ENCODE assay signal across 1 cellular context in the genomic region with DNA sequence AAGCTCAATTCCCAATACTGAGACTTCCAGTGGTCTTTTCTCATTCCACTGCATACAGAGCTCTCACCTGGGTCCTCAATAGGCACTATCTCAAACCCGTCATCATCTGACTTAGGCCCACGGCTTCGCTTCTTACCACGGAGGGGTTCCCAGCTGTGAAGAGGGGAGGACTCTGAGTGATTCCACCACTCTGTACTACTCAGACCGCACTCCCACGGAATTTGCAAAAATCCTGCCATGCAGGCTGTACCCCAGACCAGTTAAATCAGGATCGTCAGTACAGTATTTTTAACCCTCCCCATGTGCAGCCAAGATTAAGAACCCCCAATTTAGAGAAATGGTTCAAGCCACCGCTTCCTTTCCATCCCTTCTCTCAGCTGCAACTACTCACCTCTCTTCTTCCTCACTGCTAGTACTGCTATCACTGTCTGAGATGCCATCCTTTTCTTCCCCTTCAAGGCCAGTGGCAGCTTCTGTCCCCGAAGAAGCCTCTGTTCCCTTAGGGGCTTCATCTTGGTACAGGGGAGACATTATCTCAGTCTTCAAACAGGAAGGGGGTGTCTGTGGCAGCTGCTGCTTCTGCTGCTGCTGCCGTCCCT.
TF ChIP-seq lines count a peak whose summit lies in the region.

No MANE protein-coding gene starts in this region.

TF ChIP-seq in WTC11, 78 proteins besides CTCF, POLR2A, EP300 and RAD21 (continued from another document):
- TF ChIP-seq, protein P1, sequence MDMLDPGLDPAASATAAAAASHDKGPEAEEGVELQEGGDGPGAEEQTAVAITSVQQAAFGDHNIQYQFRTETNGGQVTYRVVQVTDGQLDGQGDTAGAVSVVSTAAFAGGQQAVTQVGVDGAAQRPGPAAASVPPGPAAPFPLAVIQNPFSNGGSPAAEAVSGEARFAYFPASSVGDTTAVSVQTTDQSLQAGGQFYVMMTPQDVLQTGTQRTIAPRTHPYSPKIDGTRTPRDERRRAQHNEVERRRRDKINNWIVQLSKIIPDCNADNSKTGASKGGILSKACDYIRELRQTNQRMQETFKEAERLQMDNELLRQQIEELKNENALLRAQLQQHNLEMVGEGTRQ (CRISPR knock-in tag; IDR thresholded peaks at IDR 0.05), result no peak
- no peak for TF ChIP-seq ZNF232 (CRISPR knock-in tag; IDR thresholded peaks at IDR 0.05)
- no peak for TF ChIP-seq MYBL2 (CRISPR knock-in tag; IDR thresholded peaks at IDR 0.05)
- TF ChIP-seq TCF7 (CRISPR knock-in tag; IDR thresholded peaks at IDR 0.05; ENCODE audit: low read depth), result no peak
- TF ChIP-seq ETV6 (CRISPR knock-in tag; IDR thresholded peaks at IDR 0.05), result no peak
- TF ChIP-seq, protein P2, sequence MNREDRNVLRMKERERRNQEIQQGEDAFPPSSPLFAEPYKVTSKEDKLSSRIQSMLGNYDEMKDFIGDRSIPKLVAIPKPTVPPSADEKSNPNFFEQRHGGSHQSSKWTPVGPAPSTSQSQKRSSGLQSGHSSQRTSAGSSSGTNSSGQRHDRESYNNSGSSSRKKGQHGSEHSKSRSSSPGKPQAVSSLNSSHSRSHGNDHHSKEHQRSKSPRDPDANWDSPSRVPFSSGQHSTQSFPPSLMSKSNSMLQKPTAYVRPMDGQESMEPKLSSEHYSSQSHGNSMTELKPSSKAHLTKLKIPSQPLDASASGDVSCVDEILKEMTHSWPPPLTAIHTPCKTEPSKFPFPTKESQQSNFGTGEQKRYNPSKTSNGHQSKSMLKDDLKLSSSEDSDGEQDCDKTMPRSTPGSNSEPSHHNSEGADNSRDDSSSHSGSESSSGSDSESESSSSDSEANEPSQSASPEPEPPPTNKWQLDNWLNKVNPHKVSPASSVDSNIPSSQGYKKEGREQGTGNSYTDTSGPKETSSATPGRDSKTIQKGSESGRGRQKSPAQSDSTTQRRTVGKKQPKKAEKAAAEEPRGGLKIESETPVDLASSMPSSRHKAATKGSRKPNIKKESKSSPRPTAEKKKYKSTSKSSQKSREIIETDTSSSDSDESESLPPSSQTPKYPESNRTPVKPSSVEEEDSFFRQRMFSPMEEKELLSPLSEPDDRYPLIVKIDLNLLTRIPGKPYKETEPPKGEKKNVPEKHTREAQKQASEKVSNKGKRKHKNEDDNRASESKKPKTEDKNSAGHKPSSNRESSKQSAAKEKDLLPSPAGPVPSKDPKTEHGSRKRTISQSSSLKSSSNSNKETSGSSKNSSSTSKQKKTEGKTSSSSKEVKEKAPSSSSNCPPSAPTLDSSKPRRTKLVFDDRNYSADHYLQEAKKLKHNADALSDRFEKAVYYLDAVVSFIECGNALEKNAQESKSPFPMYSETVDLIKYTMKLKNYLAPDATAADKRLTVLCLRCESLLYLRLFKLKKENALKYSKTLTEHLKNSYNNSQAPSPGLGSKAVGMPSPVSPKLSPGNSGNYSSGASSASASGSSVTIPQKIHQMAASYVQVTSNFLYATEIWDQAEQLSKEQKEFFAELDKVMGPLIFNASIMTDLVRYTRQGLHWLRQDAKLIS (CRISPR knock-in tag; IDR thresholded peaks at IDR 0.05; ENCODE audit: borderline replicate concordance), result no peak
- no peak for TF ChIP-seq SOX15 (CRISPR knock-in tag; IDR thresholded peaks at IDR 0.05)
- no peak for TF ChIP-seq ZNF416 (CRISPR knock-in tag; IDR thresholded peaks at IDR 0.05)
TF ChIP-seq in WTC11: peak in this region for 0.
